Comparison of ENCODE assay signal across 1 cellular context in the genomic region with DNA sequence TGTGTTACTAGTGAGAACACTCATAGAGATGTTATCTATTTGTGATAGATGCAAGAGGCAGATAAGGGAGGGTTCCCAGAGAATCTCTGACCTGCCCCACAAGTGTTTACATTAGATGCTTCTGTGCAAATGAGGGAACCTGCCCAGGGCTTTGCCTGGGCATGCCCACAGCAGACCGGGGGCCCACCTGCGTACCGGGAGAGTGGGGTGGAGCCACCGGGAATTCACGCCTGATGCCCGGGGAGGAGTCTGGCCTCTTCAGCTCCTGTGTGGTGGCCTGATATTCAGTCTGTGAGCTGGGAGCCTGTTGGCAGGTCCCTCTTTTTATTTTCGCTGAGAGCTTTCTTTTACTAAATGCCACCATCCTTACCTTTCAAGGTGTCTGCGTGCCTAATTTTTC.
A peak's percentile ranks its signal among the peaks of the same experiment; 100 is the strongest.
TF ChIP-seq lines count a peak whose summit lies in the region.

No MANE protein-coding gene starts in this region.

TF ChIP-seq in HepG2, 621 proteins besides CTCF, POLR2A, EP300 and RAD21 (continued from another document and continues in another):
- TF ChIP-seq MBD4 (IDR thresholded peaks at IDR 0.05; ENCODE audit: borderline replicate concordance, low read length): no peak
- no peak for TF ChIP-seq MLXIP (CRISPR knock-in tag; IDR thresholded peaks at IDR 0.05; ENCODE audit: borderline replicate concordance)
- peak; percentile 58; the same call in 1 of the 2 replicates for TF ChIP-seq MIER3 (CRISPR knock-in tag; IDR thresholded peaks at IDR 0.05; ENCODE audit: borderline replicate concordance)
- no peak for TF ChIP-seq NFE2L1 (CRISPR knock-in tag; IDR thresholded peaks at IDR 0.05; ENCODE audit: borderline replicate concordance)
- peak; percentile 19; the same call in 1 of the 2 replicates for TF ChIP-seq MED13 (CRISPR knock-in tag; IDR thresholded peaks at IDR 0.05)
- TF ChIP-seq ARHGAP35 (CRISPR knock-in tag; IDR thresholded peaks at IDR 0.05; ENCODE audit: borderline replicate concordance): no peak
- TF ChIP-seq NFKB2 (CRISPR knock-in tag; IDR thresholded peaks at IDR 0.05; ENCODE audit: borderline replicate concordance): peak; percentile 42; the same call in 1 of the 2 replicates
- TF ChIP-seq ZNF552 (CRISPR knock-in tag; IDR thresholded peaks at IDR 0.05; ENCODE audit: borderline replicate concordance): no peak
- TF ChIP-seq ZNF343 (CRISPR knock-in tag; IDR thresholded peaks at IDR 0.05): no peak
- TF ChIP-seq TCF12 (IDR thresholded peaks at IDR 0.05): no peak
- no peak for TF ChIP-seq TCF12 (CRISPR knock-in tag; IDR thresholded peaks at IDR 0.05)
- TF ChIP-seq IRF1 (CRISPR knock-in tag; IDR thresholded peaks at IDR 0.05; ENCODE audit: low read depth): no peak
- peak; percentile 70; the same call in 1 of the 2 replicates for TF ChIP-seq ARNT2 (CRISPR knock-in tag; IDR thresholded peaks at IDR 0.05; ENCODE audit: low read depth)
- no peak for TF ChIP-seq ZNF318 (CRISPR knock-in tag; IDR thresholded peaks at IDR 0.05)
- TF ChIP-seq GPBP1L1 (CRISPR knock-in tag; IDR thresholded peaks at IDR 0.05): no peak
- TF ChIP-seq ZNF766 (CRISPR knock-in tag; IDR thresholded peaks at IDR 0.05; ENCODE audit: borderline replicate concordance): no peak
- no peak for TF ChIP-seq ONECUT2 (CRISPR knock-in tag; IDR thresholded peaks at IDR 0.05)
- TF ChIP-seq, protein P1, sequence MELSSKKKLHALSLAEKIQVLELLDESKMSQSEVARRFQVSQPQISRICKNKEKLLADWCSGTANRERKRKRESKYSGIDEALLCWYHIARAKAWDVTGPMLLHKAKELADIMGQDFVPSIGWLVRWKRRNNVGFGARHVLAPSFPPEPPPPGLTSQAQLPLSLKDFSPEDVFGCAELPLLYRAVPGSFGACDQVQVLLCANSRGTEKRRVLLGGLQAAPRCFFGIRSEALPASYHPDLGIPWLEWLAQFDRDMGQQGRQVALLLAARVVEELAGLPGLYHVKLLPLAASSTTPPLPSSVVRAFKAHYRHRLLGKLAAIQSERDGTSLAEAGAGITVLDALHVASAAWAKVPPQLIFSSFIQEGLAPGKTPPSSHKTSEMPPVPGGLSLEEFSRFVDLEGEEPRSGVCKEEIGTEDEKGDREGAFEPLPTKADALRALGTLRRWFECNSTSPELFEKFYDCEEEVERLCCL (CRISPR knock-in tag; IDR thresholded peaks at IDR 0.05; ENCODE audit: borderline replicate concordance): no peak
- TF ChIP-seq ZNF784 (CRISPR knock-in tag; IDR thresholded peaks at IDR 0.05; ENCODE audit: borderline replicate concordance): 0 out of 2 replicates have a peak, but pooled peaks have one; percentile 51
- TF ChIP-seq ZNF776 (CRISPR knock-in tag; IDR thresholded peaks at IDR 0.05): no peak
- no peak for TF ChIP-seq ZNF747 (CRISPR knock-in tag; IDR thresholded peaks at IDR 0.05; ENCODE audit: borderline replicate concordance)
- TF ChIP-seq MLLT10 (CRISPR knock-in tag; IDR thresholded peaks at IDR 0.05): no peak
- 0 out of 2 replicates have a peak, but pooled peaks have one; percentile 30 for TF ChIP-seq ATF7-NPFF (CRISPR knock-in tag; IDR thresholded peaks at IDR 0.05; ENCODE audit: low read depth)
- TF ChIP-seq HMGA1 (CRISPR knock-in tag; conservative IDR thresholded peaks at IDR 0.05): no peak
- no peak for TF ChIP-seq ZXDC (CRISPR knock-in tag; IDR thresholded peaks at IDR 0.05)
- TF ChIP-seq NBN (conservative IDR thresholded peaks at IDR 0.05): no peak
- no peak for TF ChIP-seq FUBP1 (CRISPR knock-in tag; IDR thresholded peaks at IDR 0.05; ENCODE audit: borderline replicate concordance)
- no peak for TF ChIP-seq ZNF790 (CRISPR knock-in tag; IDR thresholded peaks at IDR 0.05; ENCODE audit: borderline replicate concordance)
- no peak for TF ChIP-seq MAF1 (CRISPR knock-in tag; IDR thresholded peaks at IDR 0.05; ENCODE audit: borderline replicate concordance)
- no peak for TF ChIP-seq ZNF678 (CRISPR knock-in tag; IDR thresholded peaks at IDR 0.05)
- no peak for TF ChIP-seq TFDP1 (CRISPR knock-in tag; IDR thresholded peaks at IDR 0.05; ENCODE audit: borderline replicate concordance)
- no peak for TF ChIP-seq ZNF253 (CRISPR knock-in tag; IDR thresholded peaks at IDR 0.05; ENCODE audit: borderline replicate concordance)
- no peak for TF ChIP-seq ZNF891 (CRISPR knock-in tag; IDR thresholded peaks at IDR 0.05)
- TF ChIP-seq MTA1 (CRISPR knock-in tag; IDR thresholded peaks at IDR 0.05; ENCODE audit: borderline replicate concordance): no peak
- peak; percentile 32 for TF ChIP-seq RBM39 (IDR thresholded peaks at IDR 0.05; ENCODE audit: low read depth, low read length, poor library complexity, severe bottlenecking)
- TF ChIP-seq SRF (IDR thresholded peaks at IDR 0.05; ENCODE audit: low read depth, low read length): no peak
